Comparison of ENCODE assay signal across 10 cellular contexts in the genomic region with DNA sequence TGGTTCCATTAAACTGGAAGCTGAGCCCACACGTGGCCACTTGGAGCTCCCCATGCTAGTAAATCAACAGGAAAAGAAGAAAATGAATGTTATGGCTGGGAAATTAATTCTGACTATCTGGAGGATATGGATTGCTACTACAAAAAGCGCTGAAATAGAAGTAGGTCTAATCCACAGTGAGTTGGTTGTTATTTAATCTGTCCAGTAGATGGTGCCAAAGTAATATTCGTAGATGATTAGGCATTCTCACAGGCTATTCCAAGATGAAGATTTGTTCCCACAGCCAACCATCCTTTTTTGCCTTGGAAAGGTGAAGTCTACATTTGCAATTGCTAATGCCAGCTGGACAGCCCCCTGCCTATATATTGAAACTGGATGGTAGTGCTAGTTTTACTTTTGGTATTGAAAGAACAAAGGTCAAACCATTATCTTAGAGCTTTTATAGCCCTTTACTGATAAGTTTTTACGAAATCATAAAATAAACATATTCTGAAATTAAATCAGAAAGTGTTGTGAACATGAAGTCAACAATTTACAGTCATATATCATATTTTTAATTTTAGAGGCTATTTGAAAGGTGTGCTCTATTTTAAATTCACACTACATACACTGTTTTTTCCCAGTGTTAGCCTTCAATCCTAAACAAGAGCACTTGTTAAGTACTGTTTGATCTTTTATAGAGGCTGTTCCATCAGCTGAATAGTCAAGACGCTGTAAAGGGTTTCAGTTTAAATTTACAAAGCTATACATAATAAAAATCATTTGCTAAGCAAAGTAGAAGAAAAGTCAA. TPM values are rescaled to one million over a fixed set of nuclear protein-coding genes. Genes with fewer than 3 reads are reported as not detected.
DNase-seq lines count a peak whose midpoint lies in the region; ATAC-seq and TF ChIP-seq lines count a peak whose summit lies in the region.
"Had no signal": no experiment of that assay in that cellular context is flagged by ENCODE, and none has a peak within 500 bp of the region (broad histone marks: within the 10 kb centered on the region; RNA-seq: fewer than 3 reads in every experiment).

No MANE protein-coding gene starts in this region.

- H3K4me1 Mint-ChIP-seq in naive thymus-derived CD4-positive, alpha-beta T cell, result no peaks in the 10 kb centered on the region
- H3K4me1 Mint-ChIP-seq in stimulated activated memory B cell treated with anti-CD40 and anti-IgM and Interleukin-4, amounts not matched to agents 10 μg/mL and 1 μg/mL and 100 μg/mL, for 72 hours, result no peaks in the 10 kb centered on the region

- peak; percentile 75 for TF ChIP-seq CTCF in PC-3 (conservative IDR thresholded peaks at IDR 0.05; ENCODE audit: low read depth, low read length)

- no peak overlapping the region for H3K4me3 ChIP-seq in PC-3 (ENCODE audit: low read length)
- H3K4me3 ChIP-seq in naive thymus-derived CD4-positive, alpha-beta T cell (ENCODE audit: low read length), result no peak overlapping the region

- no peak overlapping the region for H3K4me2 ChIP-seq in PC-3 (ENCODE audit: low read length)

- no peaks in the 10 kb centered on the region for H3K4me1 ChIP-seq in PC-3 (ENCODE audit: insufficient read depth, low read length)
- no peaks in the 10 kb centered on the region for H3K4me1 ChIP-seq in naive thymus-derived CD4-positive, alpha-beta T cell (ENCODE audit: control insufficient read depth in 2 of 2, insufficient read depth in 2 of 2, low read length in 2 of 2)

- H3K9ac ChIP-seq in PC-3 (ENCODE audit: low read length), result no peak overlapping the region

- H3K27me3 ChIP-seq in PC-3 (ENCODE audit: low read length), result 0 out of 2 replicates have a peak, but pooled peaks cover 1% of the 10 kb centered on the region
- H3K27me3 ChIP-seq in naive thymus-derived CD4-positive, alpha-beta T cell (ENCODE audit: control insufficient read depth in 2 of 2, insufficient read depth in 2 of 2, low read length in 2 of 2), result no peaks in the 10 kb centered on the region

- no peaks in the 10 kb centered on the region for H4K20me1 ChIP-seq in PC-3 (ENCODE audit: low read length)

- CTCF ChIA-PET in PC-3 (lab: Charles Lee), result no interaction called here
- CTCF ChIA-PET in naive thymus-derived CD4-positive, alpha-beta T cell (lab: Charles Lee), result interaction anchor here (0.6 kb wide), 1 partner anchor 524 kb away, joined by 5 read pairs; no protein-coding TSS in a partner anchor

- no peaks in the 10 kb centered on the region for H3K79me2 ChIP-seq in PC-3 (ENCODE audit: low read length)

- no TSS peak for BruUV-seq in PC-3 (replicated peaks; lab: Mats Ljungman, UMichigan)

- no peak overlapping the region for H3K27ac Mint-ChIP-seq in naive thymus-derived CD4-positive, alpha-beta T cell
- no peak overlapping the region for H3K27ac Mint-ChIP-seq in stimulated activated memory B cell treated with anti-CD40 and anti-IgM and Interleukin-4, amounts not matched to agents 10 μg/mL and 1 μg/mL and 100 μg/mL, for 72 hours
- H3K27ac Mint-ChIP-seq: stimulated activated naive CD8-positive, alpha-beta T cell treated with anti-CD3 and anti-CD28 coated beads, Interleukin-15, Interleukin-2, amounts not matched to agents 100 ng/mL and 50 ng/mL, for 24 hours had no signal

- peaks cover 2 to 19% (median 13%) of the 10 kb centered on the region in 5 donors for H3K27me3 Mint-ChIP-seq in naive thymus-derived CD4-positive, alpha-beta T cell
- H3K27me3 Mint-ChIP-seq in stimulated activated memory B cell treated with anti-CD40 and anti-IgM and Interleukin-4, amounts not matched to agents 10 μg/mL and 1 μg/mL and 100 μg/mL, for 72 hours, result peaks cover 6% of the 10 kb centered on the region
- H3K27me3 Mint-ChIP-seq: stimulated activated naive CD8-positive, alpha-beta T cell treated with anti-CD3 and anti-CD28 coated beads, Interleukin-15, Interleukin-2, amounts not matched to agents 100 ng/mL and 50 ng/mL, for 24 hours had no signal

- H3K27ac ChIP-seq in PC-3 (ENCODE audit: low read length), result no peak overlapping the region
- H3K27ac ChIP-seq in naive thymus-derived CD4-positive, alpha-beta T cell (ENCODE audit: low read depth, low read length), result no peak overlapping the region

- DNase-seq in Right ventricle myocardium superior (no peak), Right ventricle myocardium inferior (ENCODE audit: missing footprints) (no peak), HuH-7.5 (ENCODE audit: low spot score) (peak; percentile 12), PC-3 (peak; percentile 72), GM19238 (ENCODE audit: insufficient read length, low spot score) (no peak)
- DNase-seq in naive thymus-derived CD4-positive, alpha-beta T cell, result peak in 5 of 9 donors; percentile 13 to 28 (median 23)

- no peaks in the 10 kb centered on the region for H3K9me3 ChIP-seq in PC-3 (ENCODE audit: low read length)
- no peaks in the 10 kb centered on the region for H3K9me3 ChIP-seq in naive thymus-derived CD4-positive, alpha-beta T cell (ENCODE audit: control insufficient read depth in 2 of 3, low read length in 3 of 3)

- no peaks in the 10 kb centered on the region for H3K9me3 Mint-ChIP-seq in naive thymus-derived CD4-positive, alpha-beta T cell
- no peaks in the 10 kb centered on the region for H3K9me3 Mint-ChIP-seq in stimulated activated memory B cell treated with anti-CD40 and anti-IgM and Interleukin-4, amounts not matched to agents 10 μg/mL and 1 μg/mL and 100 μg/mL, for 72 hours
- H3K9me3 Mint-ChIP-seq: stimulated activated naive CD8-positive, alpha-beta T cell treated with anti-CD3 and anti-CD28 coated beads, Interleukin-15, Interleukin-2, amounts not matched to agents 100 ng/mL and 50 ng/mL, for 24 hours had no signal

- H3K36me3 ChIP-seq in PC-3 (ENCODE audit: low read depth, low read length), result no peaks in the 10 kb centered on the region
- H3K36me3 ChIP-seq in naive thymus-derived CD4-positive, alpha-beta T cell (ENCODE audit: control insufficient read depth in 2 of 3, insufficient read depth in 3 of 3, low read length in 3 of 3), result no peaks in the 10 kb centered on the region

- no peaks in the 10 kb centered on the region for H3K9me2 ChIP-seq in PC-3 (replicated peaks; ENCODE audit: low read length)

- H3K4me3 Mint-ChIP-seq in naive thymus-derived CD4-positive, alpha-beta T cell, result no peak overlapping the region
- no peak overlapping the region for H3K4me3 Mint-ChIP-seq in stimulated activated memory B cell treated with anti-CD40 and anti-IgM and Interleukin-4, amounts not matched to agents 10 μg/mL and 1 μg/mL and 100 μg/mL, for 72 hours
- H3K4me3 Mint-ChIP-seq: stimulated activated naive CD8-positive, alpha-beta T cell treated with anti-CD3 and anti-CD28 coated beads, Interleukin-15, Interleukin-2, amounts not matched to agents 100 ng/mL and 50 ng/mL, for 24 hours had no signal

- intact Hi-C loops in Right ventricle myocardium superior (cut with DNase I), result loop anchor here (10.0 kb wide), 2 partner anchors 595 to 1335 kb away; no protein-coding TSS in a partner anchor
- intact Hi-C loops in Right ventricle myocardium inferior (cut with DNase I), result loop anchor here (5.0 to 10.0 kb wide), 3 partner anchors 145 to 1332 kb away; no protein-coding TSS in a partner anchor
- intact Hi-C loops in PC-3 (cut with micrococcal nuclease), result loop anchor here (1.0 kb wide), 1 partner anchor 1332 kb away; no protein-coding TSS in a partner anchor
- intact Hi-C loops in naive thymus-derived CD4-positive, alpha-beta T cell (cut with micrococcal nuclease), result loop anchor here (1.0 to 10.0 kb wide), 10 partner anchors 122 to 1566 kb away; partner anchors contain the start of genes HSPA13 (in 2 of the 2) and NRIP1 (in 1 of the 2)

- no peaks in the 10 kb centered on the region for H3F3A ChIP-seq in PC-3 (ENCODE audit: low read length, unreplicated experiment)

- H2AFZ ChIP-seq in PC-3 (ENCODE audit: low read length), result no peak overlapping the region

- peak; percentile 82 for ATAC-seq in Right ventricle myocardium superior (ENCODE audit: poor library complexity)
- no peak for ATAC-seq in Right ventricle myocardium inferior
- ATAC-seq in PC-3, result peak; percentile 82
- peak; percentile 63 for ATAC-seq in esophagus mucosa
- ATAC-seq in naive thymus-derived CD4-positive, alpha-beta T cell, result peak; percentile 59
- ATAC-seq in stimulated activated memory B cell treated with anti-CD40 and anti-IgM and Interleukin-4, amounts not matched to agents 10 μg/mL and 1 μg/mL and 100 μg/mL, for 72 hours, result no peak

- POLR2A ChIA-PET in PC-3 (lab: Charles Lee; ENCODE audit: unreplicated experiment), result no interaction called here
- POLR2A ChIA-PET in naive thymus-derived CD4-positive, alpha-beta T cell (lab: Charles Lee), result no interaction called here

- H3K36me3 Mint-ChIP-seq in naive thymus-derived CD4-positive, alpha-beta T cell, result no peaks in the 10 kb centered on the region
- no peaks in the 10 kb centered on the region for H3K36me3 Mint-ChIP-seq in stimulated activated memory B cell treated with anti-CD40 and anti-IgM and Interleukin-4, amounts not matched to agents 10 μg/mL and 1 μg/mL and 100 μg/mL, for 72 hours

RNA-seq across cellular contexts. Expression of gene RBM11, which starts 43.9 kb away (rescaled TPM):
- total RNA-seq in Right ventricle myocardium superior, result not detected
- total RNA-seq in Right ventricle myocardium inferior, result 0.14 TPM
- 1.9 and 2.1 TPM in 2 replicates for total RNA-seq in PC-3 (2014; rRNA removed)
- total RNA-seq in esophagus mucosa, result 2.1 TPM
- 10 to 100 TPM in 1 of 5 experiments, 1 to 10 TPM in 3, under 1 TPM in 1; 0.46 to 19.3 (median 4.9) TPM for total RNA-seq in naive thymus-derived CD4-positive, alpha-beta T cell
- 1 to 10 TPM; 4.9 to 8.9 TPM for polyA plus RNA-seq in naive thymus-derived CD4-positive, alpha-beta T cell

RNA-seq across cellular contexts. Expression of gene LIPI, which starts 49.1 kb away (rescaled TPM):
- total RNA-seq in Right ventricle myocardium superior (not detected), Right ventricle myocardium inferior (not detected), PC-3 (2014; rRNA removed) (not detected in 2 replicates), esophagus mucosa (not detected)
- total RNA-seq in naive thymus-derived CD4-positive, alpha-beta T cell, result not detected
- not detected for polyA plus RNA-seq in naive thymus-derived CD4-positive, alpha-beta T cell
- polyA plus RNA-seq: adipose tissue had no signal

Comparison
In these comparisons a context has a peak if more than half of its experiments do, and no peak if none do; other contexts are left out.
1. ATAC-seq: peak in Right ventricle myocardium superior (single experiment), PC-3 (single experiment), esophagus mucosa (single experiment) and naive thymus-derived CD4-positive, alpha-beta T cell (single experiment); none in Right ventricle myocardium inferior (single experiment) and stimulated activated memory B cell treated with anti-CD40 and anti-IgM and Interleukin-4, amounts not matched to agents 10 μg/mL and 1 μg/mL and 100 μg/mL, for 72 hours (single experiment).
2. DNase-seq: peak in HuH-7.5 (single experiment), PC-3 (single experiment) and naive thymus-derived CD4-positive, alpha-beta T cell (5 of 9); none in Right ventricle myocardium superior (single experiment), Right ventricle myocardium inferior (single experiment) and GM19238 (single experiment).